Comparison of ENCODE assay signal across 24 cellular contexts in genomic region chr5:74098456-74098855, GRCh38.
"Had no signal": no experiment of that assay in that cellular context is flagged by ENCODE, and none has a peak within 500 bp of the region (broad histone marks: within the 10 kb centered on the region; RNA-seq: fewer than 3 reads in every experiment).

No MANE protein-coding gene starts in this region.

- H3K79me2 ChIP-seq: hepatocyte had no signal

- H3K27ac Mint-ChIP-seq: mesothelial cell of epicardium; naive B cell; natural killer cell; stimulated activated effector memory CD8-positive, alpha-beta T cell treated with anti-CD3 and anti-CD28 coated beads, Interleukin-12 subunit alpha, Interleukin-12 subunit beta, amount 100 ng/mL, for 72 hours; stimulated activated naive CD8-positive, alpha-beta T cell treated with anti-CD3 and anti-CD28 coated beads, Interleukin-15, amount 100 ng/mL, for 72 hours; type B pancreatic cell had no signal

- H3K27me3 ChIP-seq: hepatocyte, pancreas, tibial nerve, vagina had no signal

- ATAC-seq: natural killer cell; pancreas; right cardiac atrium; sciatic nerve; stimulated activated effector memory CD8-positive, alpha-beta T cell treated with anti-CD3 and anti-CD28 coated beads, Interleukin-12 subunit alpha, Interleukin-12 subunit beta, amount 100 ng/mL, for 72 hours; stimulated activated naive CD8-positive, alpha-beta T cell treated with anti-CD3 and anti-CD28 coated beads, Interleukin-15, amount 100 ng/mL, for 72 hours had no signal

- H3K36me3 Mint-ChIP-seq: mesothelial cell of epicardium; naive B cell; natural killer cell; stimulated activated effector memory CD8-positive, alpha-beta T cell treated with anti-CD3 and anti-CD28 coated beads, Interleukin-12 subunit alpha, Interleukin-12 subunit beta, amount 100 ng/mL, for 72 hours; type B pancreatic cell had no signal

- H2AFZ ChIP-seq: hepatocyte had no signal

- H3K4me3 Mint-ChIP-seq: mesothelial cell of epicardium; naive B cell; natural killer cell; stimulated activated effector memory CD8-positive, alpha-beta T cell treated with anti-CD3 and anti-CD28 coated beads, Interleukin-12 subunit alpha, Interleukin-12 subunit beta, amount 100 ng/mL, for 72 hours; stimulated activated naive CD8-positive, alpha-beta T cell treated with anti-CD3 and anti-CD28 coated beads, Interleukin-15, amount 100 ng/mL, for 72 hours; type B pancreatic cell had no signal

- H3K4me2 ChIP-seq: hepatocyte had no signal

- H3K9me3 ChIP-seq: pancreas, prostate gland, vagina had no signal

- H3K4me1 Mint-ChIP-seq: stimulated activated effector memory CD8-positive, alpha-beta T cell treated with anti-CD3 and anti-CD28 coated beads, Interleukin-12 subunit alpha, Interleukin-12 subunit beta, amount 100 ng/mL, for 72 hours; stimulated activated naive CD8-positive, alpha-beta T cell treated with anti-CD3 and anti-CD28 coated beads, Interleukin-15, amount 100 ng/mL, for 72 hours had no signal

- H3K4me3 ChIP-seq: hepatocyte, left ventricle myocardium inferior, lung, pancreas, prostate gland, skin epidermis, tibial nerve, vagina had no signal

- H3K27ac ChIP-seq: hepatocyte, left ventricle myocardium inferior, pancreas, prostate gland, skin epidermis, tibial nerve, vagina had no signal

- H3K4me1 ChIP-seq: pancreas, prostate gland had no signal

- DNase-seq: islet precursor cell; left ventricle myocardium inferior; mesendoderm; naive B cell; natural killer cell; nucleus accumbens; pancreas; posterior cingulate gyrus; retina; right cardiac atrium; stimulated activated CD4-positive, alpha-beta T cell treated with anti-CD3 and anti-CD28 coated beads, Interleukin-4, amount 100 ng/mL, for 24 hours; stimulated activated naive CD4-positive, alpha-beta T cell; stimulated activated naive CD8-positive, alpha-beta T cell treated with anti-CD3 and anti-CD28 coated beads, Interleukin-15, amount 100 ng/mL, for 72 hours; substantia nigra had no signal

- H3K27me3 Mint-ChIP-seq: naive B cell had no signal

- H3K36me3 ChIP-seq: left ventricle myocardium inferior, pancreas, prostate gland, tibial nerve, vagina had no signal
